ENCODE assay signal across 8 cellular contexts in the genomic region with DNA sequence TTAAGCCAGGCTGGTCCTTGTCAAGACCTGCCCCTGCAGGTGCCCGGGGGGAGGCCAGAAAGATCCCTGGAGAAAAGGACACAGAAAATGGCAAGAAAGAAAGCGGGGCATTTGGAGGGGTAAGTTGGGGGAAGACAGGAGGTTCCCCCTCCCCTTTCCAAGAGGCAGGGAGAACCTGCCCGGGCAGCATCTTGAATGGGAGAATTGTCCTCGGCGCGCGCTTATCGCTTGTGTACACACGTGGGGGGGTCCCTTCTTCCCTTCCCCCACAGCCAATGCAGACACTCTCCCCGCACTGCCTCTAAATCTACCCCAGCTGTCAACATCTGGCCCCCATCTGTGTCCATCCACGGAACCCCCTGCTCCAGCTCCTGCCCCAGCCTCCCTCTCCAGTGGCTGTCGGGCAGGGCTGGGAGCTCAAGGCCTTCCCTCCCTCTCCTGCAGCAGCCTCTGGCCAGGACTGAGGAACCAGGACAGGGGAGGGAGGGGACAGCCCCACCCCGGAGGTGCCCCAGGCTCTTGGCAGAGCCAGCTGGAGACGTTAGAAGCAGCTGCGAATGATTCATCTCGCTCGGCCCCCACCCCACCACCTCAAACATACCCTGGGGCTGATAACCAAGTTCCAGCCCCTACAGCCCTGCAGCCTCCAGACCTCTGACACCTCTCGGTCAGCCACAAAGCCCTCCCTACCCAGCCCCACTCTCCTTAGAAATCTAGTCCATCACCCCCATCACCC. TPM values are rescaled to one million over a fixed set of nuclear protein-coding genes. Genes with fewer than 3 reads are reported as not detected.
DNase-seq lines count a peak whose midpoint lies in the region; ATAC-seq, FAIRE-seq and TF ChIP-seq lines count a peak whose summit lies in the region.

No MANE protein-coding gene starts in this region.

- peaks cover 40% of the 10 kb centered on the region for H3K4me1 Mint-ChIP-seq in activated B cell treated with CpG ODN at 0.5 μM for 24 hours

- no peaks in the 10 kb centered on the region for H3K27me3 ChIP-seq in HUES48 (ENCODE audit: control insufficient read depth, insufficient read depth, low read length)
- no peaks in the 10 kb centered on the region for H3K27me3 ChIP-seq in kidney epithelial cell (ENCODE audit: control insufficient read depth, insufficient read depth, low read length)

- ATAC-seq in activated B cell treated with CpG ODN at 0.5 μM for 24 hours (ENCODE audit: low read depth) (no peak), HG03460 (IDR thresholded peaks at IDR 0.05; ENCODE audit: unreplicated experiment) (no peak), HG03442 (IDR thresholded peaks at IDR 0.05; ENCODE audit: unreplicated experiment) (no peak)

- no peaks in the 10 kb centered on the region for H3K27me3 Mint-ChIP-seq in activated B cell treated with CpG ODN at 0.5 μM for 24 hours

- H3K9me3 Mint-ChIP-seq in activated B cell treated with CpG ODN at 0.5 μM for 24 hours, result no peaks in the 10 kb centered on the region

- H3K4me3 ChIP-seq in HUES48 (ENCODE audit: low read depth, low read length) (no peak overlapping the region), kidney epithelial cell (ENCODE audit: low read depth, low read length) (no peak overlapping the region)

- intact Hi-C loops in activated B cell treated with CpG ODN at 0.5 μM for 24 hours (cut with micrococcal nuclease), result loop anchor here (2.0 kb wide), 3 partner anchors 85 to 215 kb away; a partner anchor contains a TSS

- peak overlapping the region; percentile 18 for H3K27ac Mint-ChIP-seq in activated B cell treated with CpG ODN at 0.5 μM for 24 hours

- no peak for FAIRE-seq in D721Med (lab: Jason Lieb, UNC)

- DNase-seq in AG08395 (ENCODE audit: low spot score), result peak; percentile 92
- DNase-seq in activated B cell treated with CpG ODN at 0.5 μM for 24 hours, result no peak
- peak; percentile 70 for DNase-seq in kidney epithelial cell (ENCODE audit: low read depth)
- DNase-seq in D721Med (ENCODE audit: insufficient read length, low spot score), result no peak
- no peak for DNase-seq in stimulated activated CD8-positive, alpha-beta memory T cell treated with anti-CD3 and anti-CD28 coated beads, Interleukin-4, amount 100 ng/mL, for 48 hours

- H3K9me3 ChIP-seq in HUES48 (ENCODE audit: control insufficient read depth, insufficient read depth, low read length), result no peaks in the 10 kb centered on the region

- no peak overlapping the region for H3K4me3 Mint-ChIP-seq in activated B cell treated with CpG ODN at 0.5 μM for 24 hours

- H3K4me1 ChIP-seq in HUES48 (ENCODE audit: control insufficient read depth, insufficient read depth, low read length), result peaks cover 7% of the 10 kb centered on the region; the same call in 1 of the 2 replicates

- POLR2A ChIA-PET in activated B cell treated with CpG ODN at 0.5 μM for 24 hours (lab: Charles Lee), result interaction anchor here (0.5 to 3.3 kb wide), 4 partner anchors 27 to 205 kb away, joined by 3 to 17 read pairs (median 11); a partner anchor contains a TSS

- CTCF ChIA-PET in activated B cell treated with CpG ODN at 0.5 μM for 24 hours (lab: Charles Lee), result interaction anchor here (4.9 kb wide), 1 partner anchor 50 kb away, joined by 57 read pairs; a partner anchor contains a TSS

- no peak overlapping the region for H3K9ac ChIP-seq in HUES48 (ENCODE audit: low read depth, low read length)

- no peaks in the 10 kb centered on the region for H3K36me3 Mint-ChIP-seq in activated B cell treated with CpG ODN at 0.5 μM for 24 hours (ENCODE audit: low read depth)

- H3K36me3 ChIP-seq in HUES48 (ENCODE audit: control insufficient read depth, insufficient read depth, low read length) (peaks cover 44% of the 10 kb centered on the region), kidney epithelial cell (ENCODE audit: control insufficient read depth, insufficient read depth, low read length) (peaks cover 1% of the 10 kb centered on the region)

- TF ChIP-seq CTCF in activated B cell treated with CpG ODN at 0.5 μM for 24 hours (IDR thresholded peaks at IDR 0.05) (no peak), kidney epithelial cell (IDR thresholded peaks at IDR 0.05; ENCODE audit: insufficient read depth, low read length, poor library complexity, severe bottlenecking) (no peak), D721Med (IDR thresholded peaks at IDR 0.05; ENCODE audit: insufficient read depth, missing control alignments) (no peak)

- H3K27ac ChIP-seq in HUES48 (ENCODE audit: low read depth, low read length), result peak overlapping the region; percentile 5

RNA-seq across cellular contexts. Expression of a gene that starts 25.3 kb away (rescaled TPM):
- total RNA-seq in activated B cell treated with CpG ODN at 0.5 μM for 24 hours, result 2.5 and 4.1 TPM in 2 replicates
- 138 TPM in 2 replicates for total RNA-seq in kidney epithelial cell

RNA-seq across cellular contexts. Expression of a gene that starts 50.5 kb away (rescaled TPM):
- total RNA-seq in activated B cell treated with CpG ODN at 0.5 μM for 24 hours, result 48.0 and 48.9 TPM in 2 replicates
- 15.7 and 18.3 TPM in 2 replicates for total RNA-seq in kidney epithelial cell

Comparison
In these comparisons a context has a peak if more than half of its experiments do, and no peak if none do; other contexts are left out.
1. DNase-seq: peak in AG08395 (single experiment) and kidney epithelial cell (single experiment); none in activated B cell treated with CpG ODN at 0.5 μM for 24 hours (single experiment), D721Med (single experiment) and stimulated activated CD8-positive, alpha-beta memory T cell treated with anti-CD3 and anti-CD28 coated beads, Interleukin-4, amount 100 ng/mL, for 48 hours (single experiment).
2. RNA of a gene that starts 25.3 kb away (total RNA-seq): 138 TPM in kidney epithelial cell; 2.5 to 4.1 TPM in activated B cell treated with CpG ODN at 0.5 μM for 24 hours; every median in the first group is over 10 times any median in the second.